ENCODE assay signal across 16 cellular contexts in genomic region chr10:119001717-119002500, GRCh38. TPM values are rescaled to one million over a fixed set of nuclear protein-coding genes. Genes with fewer than 3 reads are reported as not detected.
A peak's percentile ranks its signal among the peaks of the same experiment; 100 is the strongest.
DNase-seq lines count a peak whose midpoint lies in the region; ATAC-seq, FAIRE-seq and TF ChIP-seq lines count a peak whose summit lies in the region.
"Had no signal": no experiment of that assay in that cellular context is flagged by ENCODE, and none has a peak within 500 bp of the region (broad histone marks: within the 10 kb centered on the region; RNA-seq: fewer than 3 reads in every experiment).

No MANE protein-coding gene starts in this region.

- H3K14ac ChIP-seq in H1 (ENCODE audit: insufficient read length), result no peak overlapping the region

- POLR2A ChIA-PET in PC-9 (lab: Charles Lee; ENCODE audit: unreplicated experiment) (interaction anchor here (0.7 kb wide), 1 partner anchor 28 kb away, joined by 41 read pairs; the partner anchor contains the start of gene NANOS1), H1 (lab: Charles Lee; ENCODE audit: partially characterized antibody) (no interaction called here)

- no peaks in the 10 kb centered on the region for H3K36me3 ChIP-seq in PC-9 (ENCODE audit: low read depth)
- no peaks in the 10 kb centered on the region for H3K36me3 ChIP-seq in H1 (ENCODE audit: control insufficient read depth in 2 of 4, insufficient read depth in 4 of 4, low read length in 3 of 4)
- H3K36me3 ChIP-seq in gastrocnemius medialis, result no peaks in the 10 kb centered on the region
- H3K36me3 ChIP-seq: BLaER1 had no signal

- H4K20me1 ChIP-seq in PC-9 (ENCODE audit: insufficient read depth), result no peaks in the 10 kb centered on the region
- H4K20me1 ChIP-seq in H1 (replicated peaks in 1 of 2; ENCODE audit: control insufficient read depth in 1 of 2, insufficient read depth in 2 of 2, low read length in 2 of 2), result no peaks in the 10 kb centered on the region
- H4K20me1 ChIP-seq: BLaER1 had no signal

- H2BK12ac ChIP-seq in H1 (ENCODE audit: low read depth, low read length), result 0 out of 2 replicates have a peak overlapping the region, but pooled peaks have one; percentile 62

- H3K23me2 ChIP-seq in H1 (ENCODE audit: low read depth, low read length), result peaks cover 2% of the 10 kb centered on the region; the same call in 1 of the 2 replicates

- TF ChIP-seq POLR2A in H1 (IDR thresholded peaks at IDR 0.05; ENCODE audit: control extremely low read depth in 1 of 2, low read depth in 2 of 2, low read length in 2 of 2) (no peak), gastrocnemius medialis (IDR thresholded peaks at IDR 0.05) (no peak)

- H3K4me3 ChIP-seq in PC-9, result no peak overlapping the region
- no peak overlapping the region for H3K4me3 ChIP-seq in H1 (ENCODE audit: extremely low read depth in 1 of 4, insufficient read depth in 2 of 4, low read depth in 3 of 4, low read length in 4 of 4)
- no peak overlapping the region for H3K4me3 ChIP-seq in gastrocnemius medialis
- H3K4me3 ChIP-seq: BLaER1 had no signal

- no peak overlapping the region for H2BK120ac ChIP-seq in H1 (replicated peaks; ENCODE audit: low read depth, low read length)

- H3F3A ChIP-seq in PC-9 (ENCODE audit: insufficient read depth, low read depth), result peaks cover 33% of the 10 kb centered on the region

- H3K4me1 ChIP-seq in PC-9 (replicated peaks; ENCODE audit: insufficient read depth) (peaks cover 39% of the 10 kb centered on the region), H1 (replicated peaks in 1 of 4; ENCODE audit: control insufficient read depth in 3 of 4, insufficient read depth in 4 of 4, low read length in 3 of 4) (no peaks in the 10 kb centered on the region; a peak in 1 of 7 replicates), gastrocnemius medialis (peaks cover 15 to 17% of the 10 kb centered on the region in 2 donors)
- H3K4me1 ChIP-seq: BLaER1 had no signal

- H3K79me2 ChIP-seq in PC-9 (ENCODE audit: low read depth) (no peaks in the 10 kb centered on the region), H1 (ENCODE audit: control insufficient read depth in 1 of 2, insufficient read depth in 2 of 2, low read length in 2 of 2) (no peaks in the 10 kb centered on the region)

- no peak for FAIRE-seq in H1 (lab: Jason Lieb, UNC)
- FAIRE-seq: GM12892, H54 had no signal

- no peak overlapping the region for H4K91ac ChIP-seq in H1 (replicated peaks; ENCODE audit: insufficient read length, low read length)

- H3K9me2 ChIP-seq in PC-9 (ENCODE audit: insufficient read depth), result no peaks in the 10 kb centered on the region

- H3K56ac ChIP-seq in H1 (replicated peaks; ENCODE audit: insufficient read length, low read depth, low read length), result no peak overlapping the region

- H3K9me3 ChIP-seq in PC-9 (ENCODE audit: insufficient read depth, low read depth) (no peaks in the 10 kb centered on the region), T-helper 17 cell (ENCODE audit: control insufficient read depth, low read length, poor library complexity, severe bottlenecking) (no peaks in the 10 kb centered on the region), H1 (ENCODE audit: insufficient read depth in 2 of 2, low read depth in 1 of 2, low read length in 1 of 2) (no peaks in the 10 kb centered on the region), gastrocnemius medialis (no peaks in the 10 kb centered on the region)
- H3K9me3 ChIP-seq: BLaER1, Caco-2 had no signal

- no peak overlapping the region for H3K23ac ChIP-seq in H1 (ENCODE audit: insufficient read length)

- H3K36me3 Mint-ChIP-seq in T-helper 17 cell (ENCODE audit: low read depth), result no peaks in the 10 kb centered on the region
- no peaks in the 10 kb centered on the region for H3K36me3 Mint-ChIP-seq in stimulated activated effector memory CD8-positive, alpha-beta T cell treated with anti-CD3 and anti-CD28 coated beads, Interleukin-12 subunit alpha, Interleukin-12 subunit beta, amount 100 ng/mL, for 72 hours
- H3K36me3 Mint-ChIP-seq: CD8-positive, alpha-beta memory T cell had no signal

- peak overlapping the region; percentile 41 for H3K27ac Mint-ChIP-seq in T-helper 17 cell
- no peak overlapping the region for H3K27ac Mint-ChIP-seq in stimulated activated effector memory CD8-positive, alpha-beta T cell treated with anti-CD3 and anti-CD28 coated beads, Interleukin-12 subunit alpha, Interleukin-12 subunit beta, amount 100 ng/mL, for 72 hours

- H3K4me3 Mint-ChIP-seq in T-helper 17 cell, result no peak overlapping the region
- H3K4me3 Mint-ChIP-seq in stimulated activated effector memory CD8-positive, alpha-beta T cell treated with anti-CD3 and anti-CD28 coated beads, Interleukin-12 subunit alpha, Interleukin-12 subunit beta, amount 100 ng/mL, for 72 hours, result no peak overlapping the region
- H3K4me3 Mint-ChIP-seq: CD8-positive, alpha-beta memory T cell; IgD-negative memory B cell had no signal

- H3K79me1 ChIP-seq in H1 (ENCODE audit: low read depth, low read length), result no peaks in the 10 kb centered on the region

- H4K5ac ChIP-seq in H1 (ENCODE audit: insufficient read length, low read depth, low read length), result no peak overlapping the region

- H2AK5ac ChIP-seq in H1 (ENCODE audit: low read depth, low read length), result no peak overlapping the region

- H3K27ac ChIP-seq in PC-9, result peak overlapping the region; percentile 68
- H3K27ac ChIP-seq in H1 (ENCODE audit: low read depth, low read length), result no peak overlapping the region; the same call in 1 of the 2 replicates
- no peak overlapping the region for H3K27ac ChIP-seq in gastrocnemius medialis
- H3K27ac ChIP-seq: BLaER1 had no signal

- H2BK5ac ChIP-seq in H1 (ENCODE audit: low read depth, low read length), result no peak overlapping the region

- H3K27me3 Mint-ChIP-seq in T-helper 17 cell, result peaks cover 32% of the 10 kb centered on the region

- H3K18ac ChIP-seq in H1 (ENCODE audit: extremely low read depth, low read length), result no peak overlapping the region

- H3K9ac ChIP-seq in H1 (replicated peaks in 1 of 4; ENCODE audit: extremely low read depth in 1 of 4, low read depth in 3 of 4, low read length in 3 of 4), result no peak overlapping the region
- H3K9ac ChIP-seq: BLaER1 had no signal

- no TSS peak for BruUV-seq in PC-9 (replicated peaks; lab: Mats Ljungman, UMichigan)

- H3K4ac ChIP-seq in H1 (replicated peaks; ENCODE audit: insufficient read length, low read depth, low read length), result no peak overlapping the region

- peak overlapping the region; percentile 23; the same call in 1 of the 2 replicates for H2BK20ac ChIP-seq in H1 (ENCODE audit: low read length)

- TF ChIP-seq CTCF in PC-9 (conservative IDR thresholded peaks at IDR 0.05) (no peak), H1 (IDR thresholded peaks at IDR 0.05; ENCODE audit: control extremely low read depth in 1 of 3, insufficient read depth in 1 of 3, low read depth in 1 of 3, low read length in 3 of 3) (no peak), gastrocnemius medialis (IDR thresholded peaks at IDR 0.05 in 4 of 5, conservative IDR thresholded peaks at IDR 0.05 in 1 of 5) (no peak), GM20000 (IDR thresholded peaks at IDR 0.05; ENCODE audit: extremely low read depth, missing control alignments) (no peak)

- TF ChIP-seq EP300 in H1 (IDR thresholded peaks at IDR 0.05; ENCODE audit: borderline replicate concordance in 1 of 2, low read depth in 2 of 2, low read length in 2 of 2), result no peak

- no peak for ATAC-seq in T-helper 17 cell
- peak; percentile 21 for ATAC-seq in stimulated activated effector memory CD8-positive, alpha-beta T cell treated with anti-CD3 and anti-CD28 coated beads, Interleukin-12 subunit alpha, Interleukin-12 subunit beta, amount 100 ng/mL, for 72 hours
- no peak for ATAC-seq in gastrocnemius medialis

- no peak for TF ChIP-seq RAD21 in H1 (IDR thresholded peaks at IDR 0.05 in 1 of 2, conservative IDR thresholded peaks at IDR 0.05 in 1 of 2; ENCODE audit: low read depth in 2 of 2, low read length in 2 of 2)

- H3K4me2 ChIP-seq in PC-9 (peak overlapping the region; percentile 49; the same call in 1 of the 2 replicates), H1 (ENCODE audit: insufficient read depth in 1 of 2, low read depth in 2 of 2, low read length in 2 of 2) (no peak overlapping the region)
- H3K4me2 ChIP-seq: BLaER1 had no signal

- WGBS in H1 (ENCODE audit: extremely low coverage in 1 of 2, insufficient coverage in 1 of 2, insufficient read length in 1 of 2, insufficient replicate concordance in 2 of 2, low coverage in 1 of 2, low lambda C conversion rate in 2 of 2, missing lambda C conversion rate in 1 of 2), 2 experiments, result 89% methylated on average over 10 of the region's 10 CpGs; no CpG with 5 or more reads in 1 of the 2 experiments

- in situ Hi-C loops in gastrocnemius medialis (cut with MboI; ENCODE audit: low sequenced_read_pairs in 4 of 4), result no loop called here

- CTCF ChIA-PET in PC-9 (lab: Charles Lee), result interaction anchor here (0.7 kb wide), 1 partner anchor 434 kb away, joined by 25 read pairs; no protein-coding TSS in a partner anchor
- CTCF ChIA-PET in H1 (lab: Charles Lee; ENCODE audit: partially characterized antibody), result interaction anchor here (1.5 kb wide), 1 partner anchor 132 kb away, joined by 4 read pairs; no protein-coding TSS in a partner anchor

- peak overlapping the region; percentile 33; the same call in 1 of the 2 replicates for H2BK15ac ChIP-seq in H1 (ENCODE audit: low read length)

- H2AFZ ChIP-seq in PC-9 (no peak overlapping the region), H1 (ENCODE audit: low read length) (no peak overlapping the region)

- DNase-seq in PC-9, result no peak
- DNase-seq in T-helper 17 cell, result no peak
- no peak for DNase-seq in H1 (ENCODE audit: low read depth in 1 of 2, low spot score in 2 of 2)
- no peak for DNase-seq in stimulated activated effector memory CD8-positive, alpha-beta T cell treated with anti-CD3 and anti-CD28 coated beads, Interleukin-12 subunit alpha, Interleukin-12 subunit beta, amount 100 ng/mL, for 72 hours (ENCODE audit: low spot score in 2 of 2)
- no peak for DNase-seq in gastrocnemius medialis
- DNase-seq in ureter (ENCODE audit: low spot score), result no peak
- DNase-seq in GM20000 (ENCODE audit: low spot score), result no peak
- DNase-seq in Kasumi-1 (lab: John Stamatoyannopoulos, UW), result no peak
- DNase-seq: Caco-2; CD8-positive, alpha-beta memory T cell; DND-41; GDM1 had no signal

- intact Hi-C loops in PC-9 (cut with micrococcal nuclease; ENCODE audit: unreplicated experiment), result loop anchor here (1.0 to 5.0 kb wide), 2 partner anchors 23 to 130 kb away; no protein-coding TSS in a partner anchor
- intact Hi-C loops in gastrocnemius medialis (cut with DNase I; ENCODE audit: low total_unique reads), result loop anchor here (2.0 kb wide), 1 partner anchor 31 kb away; no protein-coding TSS in a partner anchor

- no peak overlapping the region for H4K8ac ChIP-seq in H1 (ENCODE audit: extremely low read depth, insufficient read depth, low read length)

- no peaks in the 10 kb centered on the region for H3K4me1 Mint-ChIP-seq in T-helper 17 cell
- H3K4me1 Mint-ChIP-seq in stimulated activated effector memory CD8-positive, alpha-beta T cell treated with anti-CD3 and anti-CD28 coated beads, Interleukin-12 subunit alpha, Interleukin-12 subunit beta, amount 100 ng/mL, for 72 hours, result no peaks in the 10 kb centered on the region
- H3K4me1 Mint-ChIP-seq: IgD-negative memory B cell had no signal

- H3K9me3 Mint-ChIP-seq in stimulated activated effector memory CD8-positive, alpha-beta T cell treated with anti-CD3 and anti-CD28 coated beads, Interleukin-12 subunit alpha, Interleukin-12 subunit beta, amount 100 ng/mL, for 72 hours, result no peaks in the 10 kb centered on the region

- H3K27me3 ChIP-seq in PC-9 (ENCODE audit: insufficient read depth, low read depth) (no peaks in the 10 kb centered on the region), H1 (replicated peaks in 1 of 4; ENCODE audit: control insufficient read depth in 3 of 4, extremely low read depth in 1 of 4, insufficient read depth in 3 of 4, low read length in 3 of 4) (no peaks in the 10 kb centered on the region), gastrocnemius medialis (no peaks in the 10 kb centered on the region)
- H3K27me3 ChIP-seq: BLaER1 had no signal

RNA-seq across cellular contexts. Expression of gene NANOS1, which starts 27.6 kb away (rescaled TPM):
- 5.2 and 7.2 TPM in 2 replicates for total RNA-seq in PC-9 (2021)
- under 1 TPM; 0.15 to 0.34 TPM for total RNA-seq in T-helper 17 cell
- 3.1 and 5.4 TPM in 2 replicates for total RNA-seq in H1 (2021; fragmentation: NEBNext Ultra II Directional; extraction: Animal tissue kit (Norgen Biotek cat#: 25700))
- polyA plus RNA-seq in H1 (2011; rRNA removed), result 2.3 and 3.9 TPM in 2 replicates
- polyA plus RNA-seq in H1 (2011; cell fraction: cytosol; rRNA removed), result 3.4 TPM
- polyA plus RNA-seq in H1 (2011; cell fraction: nucleus; rRNA removed), result 1.9 TPM
- 2.9 to 4.0 TPM (median 3.3 TPM) in 4 replicates for polyA plus RNA-seq in H1 (2012, experiment 1 of 2)
- 4.6 TPM for polyA plus RNA-seq in H1 (2012, experiment 2 of 2)
- polyA plus RNA-seq in H1 (2013, experiment 1 of 2), result 3.8 TPM
- 3.8 TPM for polyA plus RNA-seq in H1 (2013, experiment 2 of 2)
- 1.6 and 2.0 TPM in 2 replicates for polyA minus RNA-seq in H1 (2011; rRNA and poly(A)+ RNA removed)
- polyA minus RNA-seq in H1 (2011; cell fraction: cytosol; rRNA and poly(A)+ RNA removed), result 5.0 TPM
- polyA minus RNA-seq in H1 (2011; cell fraction: nucleus; rRNA and poly(A)+ RNA removed), result 5.7 TPM
- total RNA-seq in gastrocnemius medialis, result 10 to 100 TPM; 10.5 to 25.2 (median 17.4) TPM
- total RNA-seq in ureter, result 0.52 TPM
- polyA plus RNA-seq: IgD-negative memory B cell had no signal
